In genomic region chr6:157381631-157382621, GRCh38 we compare ENCODE assay signal across 8 cellular contexts. TPM values are rescaled to one million over a fixed set of nuclear protein-coding genes. Genes with fewer than 3 reads are reported as not detected.
DNase-seq lines count a peak whose midpoint lies in the region; ATAC-seq, FAIRE-seq and TF ChIP-seq lines count a peak whose summit lies in the region.

No MANE protein-coding gene starts in this region.

- FAIRE-seq in H54 (lab: Jason Lieb, UNC): no peak

- no peak for TF ChIP-seq POLR2A in H54 (IDR thresholded peaks at IDR 0.05; ENCODE audit: low read depth, low read length)

- intact Hi-C loops in colonic mucosa (cut with DNase I): loop anchor here (5.0 kb wide), 1 partner anchor 215 kb away; no protein-coding TSS in a partner anchor
- intact Hi-C loops in left lung (cut with DNase I): no loop called here

- H3K4me1 ChIP-seq in colonic mucosa: no peaks in the 10 kb centered on the region
- peaks cover 11 to 20% of the 10 kb centered on the region in 2 donors for H3K4me1 ChIP-seq in left lung

- no peak for ATAC-seq in left lung

- H3K9ac ChIP-seq in colonic mucosa (ENCODE audit: low read depth in 2 of 2, low read length in 2 of 2): peak overlapping the region; percentile 84 to 92

- peak; percentile 9 for TF ChIP-seq CTCF in GM12864 (IDR thresholded peaks at IDR 0.05; ENCODE audit: low read depth, low read length, missing control alignments)
- no peak for TF ChIP-seq CTCF in colonic mucosa (IDR thresholded peaks at IDR 0.05)
- TF ChIP-seq CTCF in left lung (IDR thresholded peaks at IDR 0.05): no peak

- DNase-seq in GM12864 (ENCODE audit: low read depth): no peak
- DNase-seq in H54 (ENCODE audit: insufficient read length, low spot score): peak; percentile 32
- DNase-seq in MG63: peak; percentile 53
- DNase-seq in activated CD4-positive, alpha-beta T cell treated with anti-CD3 and anti-CD28 coated beads for 4 hours: peak; percentile 55 to 65
- DNase-seq in colonic mucosa: peak; percentile 68
- DNase-seq in left lung: peak; percentile 59 to 86
- DNase-seq in stimulated activated CD4-positive, alpha-beta T cell treated with anti-CD3 and anti-CD28 coated beads, Interleukin-2, amount 100 ng/mL, for 48 hours: peak; percentile 37 to 42
- no peak for DNase-seq in GF-D8 (lab: John Stamatoyannopoulos, UW)

- H3K4me3 ChIP-seq in GM12864 (ENCODE audit: low read depth, low read length) (peak overlapping the region; percentile 98), MG63 (peak overlapping the region; percentile 93), colonic mucosa (peak overlapping the region; percentile 99), left lung (peak overlapping the region; percentile 70 to 96)

- H3K27ac ChIP-seq in colonic mucosa (peak overlapping the region; percentile 99), left lung (peak overlapping the region; percentile 91 to 92)

- H3K9me3 ChIP-seq in MG63: no peaks in the 10 kb centered on the region
- no peaks in the 10 kb centered on the region for H3K9me3 ChIP-seq in colonic mucosa
- no peaks in the 10 kb centered on the region for H3K9me3 ChIP-seq in left lung

- H3K27me3 ChIP-seq in MG63 (no peaks in the 10 kb centered on the region), colonic mucosa (no peaks in the 10 kb centered on the region), left lung (no peaks in the 10 kb centered on the region)

- H3K36me3 ChIP-seq in MG63: no peaks in the 10 kb centered on the region
- H3K36me3 ChIP-seq in colonic mucosa: no peaks in the 10 kb centered on the region
- no peaks in the 10 kb centered on the region for H3K36me3 ChIP-seq in left lung

RNA-seq across cellular contexts. Expression of gene ZDHHC14, which starts 0.9 kb away (rescaled TPM):
- total RNA-seq in MG63 (2014; rRNA removed; shearing (Covaris generic); ENCODE audit: low replicate concordance): 1.6 and 4.4 TPM in 2 replicates
- total RNA-seq in colonic mucosa (10 to 100 TPM in 1 of 2 donors, 1 to 10 TPM in 1; 8.4 to 11.4 TPM), left lung (1 to 10 TPM; 8.2 to 9.6 TPM)

RNA-seq across cellular contexts. Expression of gene TMEM242, which starts 58.6 kb away (rescaled TPM):
- 6.0 and 6.8 TPM in 2 replicates for total RNA-seq in MG63 (2014; rRNA removed; shearing (Covaris generic); ENCODE audit: low replicate concordance)
- total RNA-seq in colonic mucosa: 10 to 100 TPM; 10.8 to 11.9 TPM
- 10 to 100 TPM; 10.9 to 11.5 TPM for total RNA-seq in left lung

Comparison
In these comparisons a context has a peak if more than half of its experiments do, and no peak if none do; other contexts are left out.
1. DNase-seq: peak in H54 (single experiment), MG63 (single experiment), activated CD4-positive, alpha-beta T cell treated with anti-CD3 and anti-CD28 coated beads for 4 hours (2 of 2), colonic mucosa (single experiment), left lung (2 of 2) and stimulated activated CD4-positive, alpha-beta T cell treated with anti-CD3 and anti-CD28 coated beads, Interleukin-2, amount 100 ng/mL, for 48 hours (2 of 2); none in GM12864 (single experiment) and GF-D8 (single experiment).
2. Peak in every context shown above with its lines, with median percentiles within 50 percentile points of each other: H3K4me3 ChIP-seq.